Comparison of ENCODE assay signal across 1 cellular context in genomic region chr2:219344756-219345458, GRCh38.
TF ChIP-seq lines count a peak whose summit lies in the region.

No MANE protein-coding gene starts in this region.

TF ChIP-seq in H1, 55 proteins besides CTCF, POLR2A, EP300 and RAD21:
- TF ChIP-seq HDAC2 (IDR thresholded peaks at IDR 0.05; ENCODE audit: borderline replicate concordance in 1 of 2, low read depth in 2 of 2, low read length in 2 of 2) (no peak), CBX8 (IDR thresholded peaks at IDR 0.05; ENCODE audit: borderline replicate concordance, low read depth, low read length) (no peak), TCF12 (IDR thresholded peaks at IDR 0.05; ENCODE audit: low read depth, low read length) (no peak), TEAD4 (IDR thresholded peaks at IDR 0.05; ENCODE audit: low read depth, low read length) (no peak), JUN (IDR thresholded peaks at IDR 0.05; ENCODE audit: low read depth, low read length) (no peak), RXRA (IDR thresholded peaks at IDR 0.05; ENCODE audit: insufficient read depth, low read depth, low read length) (no peak), ATF2 (IDR thresholded peaks at IDR 0.05; ENCODE audit: low read length) (no peak), BRCA1 (IDR thresholded peaks at IDR 0.05; ENCODE audit: low read depth, low read length) (no peak), KDM5A (IDR thresholded peaks at IDR 0.05; ENCODE audit: low read length) (no peak), KDM1A (IDR thresholded peaks at IDR 0.05; ENCODE audit: borderline replicate concordance, low read length) (no peak)
